ENCODE assay signal across 7 cellular contexts in the genomic region with DNA sequence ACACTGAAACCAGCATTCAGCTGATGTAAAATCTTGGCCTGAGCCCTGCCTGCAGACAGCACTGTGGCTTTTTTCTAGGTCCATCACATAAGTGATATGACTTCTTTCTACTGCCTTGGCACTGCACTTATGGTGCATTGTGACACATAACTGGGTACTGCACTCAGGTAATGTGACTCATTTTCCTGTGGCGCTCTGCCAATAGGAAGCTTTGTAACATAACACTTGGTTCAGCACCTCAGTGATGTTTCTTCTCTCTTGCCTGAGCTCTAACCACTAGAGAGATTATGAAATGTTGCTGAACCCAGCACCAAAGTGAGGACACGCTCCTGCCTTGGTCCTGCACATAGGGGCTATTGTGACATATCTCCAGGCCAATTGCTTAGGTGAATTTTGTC. TPM values are rescaled to one million over a fixed set of nuclear protein-coding genes. Genes with fewer than 3 reads are reported as not detected.
"Had no signal": no experiment of that assay in that cellular context is flagged by ENCODE, and none has a peak within 500 bp of the region (broad histone marks: within the 10 kb centered on the region; RNA-seq: fewer than 3 reads in every experiment).

No MANE protein-coding gene starts in this region.

RNA-seq across cellular contexts. Expression of gene BPY2, which starts 12.4 kb away (rescaled TPM):
- total RNA-seq: K562, M059J, PC-3, Peyer's patch, Right ventricle myocardium inferior, SJCRH30, SK-MEL-5 had no signal
